ENCODE assay signal across 16 cellular contexts in genomic region chr2:172642301-172643020, GRCh38.
DNase-seq lines count a peak whose midpoint lies in the region; ATAC-seq and TF ChIP-seq lines count a peak whose summit lies in the region.
"Had no signal": no experiment of that assay in that cellular context is flagged by ENCODE, and none has a peak within 500 bp of the region (broad histone marks: within the 10 kb centered on the region; RNA-seq: fewer than 3 reads in every experiment).

No MANE protein-coding gene starts in this region.

- no peaks in the 10 kb centered on the region for H3K36me3 Mint-ChIP-seq in natural killer cell treated with Interleukin-12 subunit alpha and Interleukin-12 subunit beta and Interleukin-15 and Interleukin-18, amount 100 ng/mL, for 72 hours
- H3K36me3 Mint-ChIP-seq in natural killer cell = no peaks in the 10 kb centered on the region
- no peaks in the 10 kb centered on the region for H3K36me3 Mint-ChIP-seq in endodermal cell (ENCODE audit: low read depth)
- H3K36me3 Mint-ChIP-seq: CD14-positive monocyte had no signal

- H3K4me3 Mint-ChIP-seq in natural killer cell treated with Interleukin-12 subunit alpha and Interleukin-12 subunit beta and Interleukin-15 and Interleukin-18, amount 100 ng/mL, for 72 hours = no peak overlapping the region
- H3K4me3 Mint-ChIP-seq in natural killer cell (no peak overlapping the region), endodermal cell (no peak overlapping the region)
- H3K4me3 Mint-ChIP-seq: CD14-positive monocyte; CD4-positive, alpha-beta memory T cell; IgD-negative memory B cell had no signal

- H3K27ac Mint-ChIP-seq in natural killer cell treated with Interleukin-12 subunit alpha and Interleukin-12 subunit beta and Interleukin-15 and Interleukin-18, amount 100 ng/mL, for 72 hours = no peak overlapping the region
- H3K27ac Mint-ChIP-seq in natural killer cell (no peak overlapping the region), endodermal cell (no peak overlapping the region)
- H3K27ac Mint-ChIP-seq: CD14-positive monocyte; CD4-positive, alpha-beta memory T cell; IgD-negative memory B cell had no signal

- H3K9ac ChIP-seq in endodermal cell (ENCODE audit: extremely low read depth, low read length, poor library complexity, severe bottlenecking) = no peak overlapping the region
- H3K9ac ChIP-seq: BLaER1 had no signal

- TF ChIP-seq CTCF in natural killer cell (IDR thresholded peaks at IDR 0.05) (no peak), endodermal cell (conservative IDR thresholded peaks at IDR 0.05) (no peak), WERI-Rb-1 (IDR thresholded peaks at IDR 0.05; ENCODE audit: low read depth, low read length) (no peak), suprapubic skin (IDR thresholded peaks at IDR 0.05) (no peak)

- H3K9me3 ChIP-seq in endodermal cell (ENCODE audit: control insufficient read depth, low read length) = no peaks in the 10 kb centered on the region
- H3K9me3 ChIP-seq in WERI-Rb-1 (ENCODE audit: severe bottlenecking) = no peaks in the 10 kb centered on the region
- no peaks in the 10 kb centered on the region for H3K9me3 ChIP-seq in suprapubic skin
- H3K9me3 ChIP-seq: A549, BLaER1 had no signal

- DNase-seq in natural killer cell treated with Interleukin-12 subunit alpha and Interleukin-12 subunit beta and Interleukin-15 and Interleukin-18, amount 100 ng/mL, for 72 hours (ENCODE audit: low spot score) = no peak
- no peak for DNase-seq in natural killer cell
- DNase-seq in NCI-H460 (ENCODE audit: extremely low read depth, low read depth) = peak; percentile 93
- DNase-seq in endodermal cell = peak; percentile 45
- DNase-seq in KBM-7 = no peak
- no peak for DNase-seq in WERI-Rb-1
- DNase-seq in suprapubic skin (ENCODE audit: low spot score in 2 of 2) = no peak
- DNase-seq: CD4-positive, alpha-beta memory T cell; DMS79 treated with DMSO at 0.1 percent for 48 hours had no signal

- H3K27me3 ChIP-seq in endodermal cell (ENCODE audit: control insufficient read depth, insufficient read depth, low read length, poor library complexity, severe bottlenecking) (no peaks in the 10 kb centered on the region), WERI-Rb-1 (ENCODE audit: insufficient read depth, low read depth, severe bottlenecking) (no peaks in the 10 kb centered on the region), suprapubic skin (no peaks in the 10 kb centered on the region)
- H3K27me3 ChIP-seq: BLaER1 had no signal

- intact Hi-C loops in natural killer cell (cut with micrococcal nuclease) = no loop called here

- H3K4me1 Mint-ChIP-seq in natural killer cell treated with Interleukin-12 subunit alpha and Interleukin-12 subunit beta and Interleukin-15 and Interleukin-18, amount 100 ng/mL, for 72 hours (ENCODE audit: low read depth in 2 of 2) = no peaks in the 10 kb centered on the region
- H3K4me1 Mint-ChIP-seq in natural killer cell (no peaks in the 10 kb centered on the region), endodermal cell (no peaks in the 10 kb centered on the region)
- H3K4me1 Mint-ChIP-seq: CD14-positive monocyte; CD4-positive, alpha-beta memory T cell had no signal

- WGBS in endodermal cell (ENCODE audit: insufficient coverage in 1 of 2, insufficient read length in 1 of 2), 2 experiments = 91 to 92% methylated on average over 2 to 6 of the region's 6 CpGs
- 91% methylated on average over 6 of the region's 6 CpGs for WGBS in suprapubic skin

- H3K36me3 ChIP-seq in endodermal cell (ENCODE audit: control insufficient read depth, insufficient read depth, low read length) = no peaks in the 10 kb centered on the region
- no peaks in the 10 kb centered on the region for H3K36me3 ChIP-seq in WERI-Rb-1
- H3K36me3 ChIP-seq in suprapubic skin = no peaks in the 10 kb centered on the region
- H3K36me3 ChIP-seq: BLaER1 had no signal

- ATAC-seq in natural killer cell treated with Interleukin-12 subunit alpha and Interleukin-12 subunit beta and Interleukin-15 and Interleukin-18, amount 100 ng/mL, for 72 hours = peak; percentile 15 to 36
- no peak for ATAC-seq in natural killer cell
- ATAC-seq in GM18505 (IDR thresholded peaks at IDR 0.05; ENCODE audit: unreplicated experiment) = no peak
- ATAC-seq: A549, GM12878 had no signal

- no peak overlapping the region for H3K27ac ChIP-seq in endodermal cell (ENCODE audit: low read depth, low read length)
- H3K27ac ChIP-seq in WERI-Rb-1 = no peak overlapping the region
- H3K27ac ChIP-seq in suprapubic skin = no peak overlapping the region
- H3K27ac ChIP-seq: 22Rv1, A549, BLaER1 had no signal

- TF ChIP-seq POLR2A in GM18505 (IDR thresholded peaks at IDR 0.05; ENCODE audit: borderline replicate concordance, extremely low read depth, insufficient read depth, insufficient read length) (no peak), suprapubic skin (IDR thresholded peaks at IDR 0.05) (no peak)

- peaks cover 2 to 28% of the 10 kb centered on the region in 2 donors for H3K27me3 Mint-ChIP-seq in natural killer cell treated with Interleukin-12 subunit alpha and Interleukin-12 subunit beta and Interleukin-15 and Interleukin-18, amount 100 ng/mL, for 72 hours
- H3K27me3 Mint-ChIP-seq in natural killer cell (ENCODE audit: low read depth in 2 of 2) = no peaks in the 10 kb centered on the region
- no peaks in the 10 kb centered on the region for H3K27me3 Mint-ChIP-seq in endodermal cell (ENCODE audit: insufficient read depth)

- no peaks in the 10 kb centered on the region for H3K9me3 Mint-ChIP-seq in natural killer cell treated with Interleukin-12 subunit alpha and Interleukin-12 subunit beta and Interleukin-15 and Interleukin-18, amount 100 ng/mL, for 72 hours
- H3K9me3 Mint-ChIP-seq in natural killer cell (no peaks in the 10 kb centered on the region), endodermal cell (peaks cover 5% of the 10 kb centered on the region)
- H3K9me3 Mint-ChIP-seq: IgD-negative memory B cell had no signal

- H3K4me1 ChIP-seq in endodermal cell (ENCODE audit: control insufficient read depth, insufficient read depth, low read length) = no peaks in the 10 kb centered on the region
- no peaks in the 10 kb centered on the region for H3K4me1 ChIP-seq in suprapubic skin
- H3K4me1 ChIP-seq: A549 had no signal

- in situ Hi-C loops in KBM-7 (cut with MboI; ENCODE audit: low pct_unique_long_range_greater_than_20kb, low sequenced_read_pairs) = no loop called here

- H3K4me3 ChIP-seq in endodermal cell (ENCODE audit: low read length) (no peak overlapping the region), WERI-Rb-1 (ENCODE audit: low read depth, low read length) (no peak overlapping the region), suprapubic skin (no peak overlapping the region)
- H3K4me3 ChIP-seq: A549, BLaER1, GM12878 had no signal

- TF ChIP-seq EP300 in suprapubic skin (IDR thresholded peaks at IDR 0.05) = no peak

Comparison
In these comparisons a context has a peak if more than half of its experiments do, and no peak if none do; other contexts are left out.
1. ATAC-seq: peak in natural killer cell treated with Interleukin-12 subunit alpha and Interleukin-12 subunit beta and Interleukin-15 and Interleukin-18, amount 100 ng/mL, for 72 hours (2 of 2); none in natural killer cell (0 of 3) and GM18505 (single experiment).
2. DNase-seq: peak in NCI-H460 (single experiment) and endodermal cell (single experiment); none in natural killer cell treated with Interleukin-12 subunit alpha and Interleukin-12 subunit beta and Interleukin-15 and Interleukin-18, amount 100 ng/mL, for 72 hours (single experiment), natural killer cell (single experiment), KBM-7 (single experiment), WERI-Rb-1 (single experiment) and suprapubic skin (0 of 2).